ENCODE assay signal across 1 cellular context in the genomic region with DNA sequence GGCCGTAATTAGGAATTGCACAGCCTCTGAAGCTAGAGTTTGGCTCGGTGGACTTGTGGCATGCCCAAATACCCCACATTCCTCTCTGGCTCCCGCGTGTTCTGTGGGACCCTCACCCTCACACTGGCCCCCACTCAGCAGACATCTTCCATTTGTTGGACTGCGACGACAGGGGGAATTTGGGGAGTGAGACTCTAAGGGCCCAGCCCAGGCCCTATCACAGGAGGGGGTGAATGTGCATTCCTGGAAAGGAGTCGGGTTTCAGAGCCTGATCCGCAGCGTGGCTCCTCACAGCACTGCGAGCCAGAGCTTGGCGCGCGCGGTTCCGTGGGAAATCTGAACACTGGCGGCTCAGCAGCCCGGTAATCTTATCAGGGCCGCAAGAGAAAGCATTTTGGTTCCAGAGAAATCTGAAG.
A peak's percentile ranks its signal among the peaks of the same experiment; 100 is the strongest.
TF ChIP-seq lines count a peak whose summit lies in the region.

No MANE protein-coding gene starts in this region.

TF ChIP-seq in K562, 482 proteins besides CTCF, POLR2A, EP300 and RAD21 (continued from another document and continues in another):
- TF ChIP-seq, protein P1, sequence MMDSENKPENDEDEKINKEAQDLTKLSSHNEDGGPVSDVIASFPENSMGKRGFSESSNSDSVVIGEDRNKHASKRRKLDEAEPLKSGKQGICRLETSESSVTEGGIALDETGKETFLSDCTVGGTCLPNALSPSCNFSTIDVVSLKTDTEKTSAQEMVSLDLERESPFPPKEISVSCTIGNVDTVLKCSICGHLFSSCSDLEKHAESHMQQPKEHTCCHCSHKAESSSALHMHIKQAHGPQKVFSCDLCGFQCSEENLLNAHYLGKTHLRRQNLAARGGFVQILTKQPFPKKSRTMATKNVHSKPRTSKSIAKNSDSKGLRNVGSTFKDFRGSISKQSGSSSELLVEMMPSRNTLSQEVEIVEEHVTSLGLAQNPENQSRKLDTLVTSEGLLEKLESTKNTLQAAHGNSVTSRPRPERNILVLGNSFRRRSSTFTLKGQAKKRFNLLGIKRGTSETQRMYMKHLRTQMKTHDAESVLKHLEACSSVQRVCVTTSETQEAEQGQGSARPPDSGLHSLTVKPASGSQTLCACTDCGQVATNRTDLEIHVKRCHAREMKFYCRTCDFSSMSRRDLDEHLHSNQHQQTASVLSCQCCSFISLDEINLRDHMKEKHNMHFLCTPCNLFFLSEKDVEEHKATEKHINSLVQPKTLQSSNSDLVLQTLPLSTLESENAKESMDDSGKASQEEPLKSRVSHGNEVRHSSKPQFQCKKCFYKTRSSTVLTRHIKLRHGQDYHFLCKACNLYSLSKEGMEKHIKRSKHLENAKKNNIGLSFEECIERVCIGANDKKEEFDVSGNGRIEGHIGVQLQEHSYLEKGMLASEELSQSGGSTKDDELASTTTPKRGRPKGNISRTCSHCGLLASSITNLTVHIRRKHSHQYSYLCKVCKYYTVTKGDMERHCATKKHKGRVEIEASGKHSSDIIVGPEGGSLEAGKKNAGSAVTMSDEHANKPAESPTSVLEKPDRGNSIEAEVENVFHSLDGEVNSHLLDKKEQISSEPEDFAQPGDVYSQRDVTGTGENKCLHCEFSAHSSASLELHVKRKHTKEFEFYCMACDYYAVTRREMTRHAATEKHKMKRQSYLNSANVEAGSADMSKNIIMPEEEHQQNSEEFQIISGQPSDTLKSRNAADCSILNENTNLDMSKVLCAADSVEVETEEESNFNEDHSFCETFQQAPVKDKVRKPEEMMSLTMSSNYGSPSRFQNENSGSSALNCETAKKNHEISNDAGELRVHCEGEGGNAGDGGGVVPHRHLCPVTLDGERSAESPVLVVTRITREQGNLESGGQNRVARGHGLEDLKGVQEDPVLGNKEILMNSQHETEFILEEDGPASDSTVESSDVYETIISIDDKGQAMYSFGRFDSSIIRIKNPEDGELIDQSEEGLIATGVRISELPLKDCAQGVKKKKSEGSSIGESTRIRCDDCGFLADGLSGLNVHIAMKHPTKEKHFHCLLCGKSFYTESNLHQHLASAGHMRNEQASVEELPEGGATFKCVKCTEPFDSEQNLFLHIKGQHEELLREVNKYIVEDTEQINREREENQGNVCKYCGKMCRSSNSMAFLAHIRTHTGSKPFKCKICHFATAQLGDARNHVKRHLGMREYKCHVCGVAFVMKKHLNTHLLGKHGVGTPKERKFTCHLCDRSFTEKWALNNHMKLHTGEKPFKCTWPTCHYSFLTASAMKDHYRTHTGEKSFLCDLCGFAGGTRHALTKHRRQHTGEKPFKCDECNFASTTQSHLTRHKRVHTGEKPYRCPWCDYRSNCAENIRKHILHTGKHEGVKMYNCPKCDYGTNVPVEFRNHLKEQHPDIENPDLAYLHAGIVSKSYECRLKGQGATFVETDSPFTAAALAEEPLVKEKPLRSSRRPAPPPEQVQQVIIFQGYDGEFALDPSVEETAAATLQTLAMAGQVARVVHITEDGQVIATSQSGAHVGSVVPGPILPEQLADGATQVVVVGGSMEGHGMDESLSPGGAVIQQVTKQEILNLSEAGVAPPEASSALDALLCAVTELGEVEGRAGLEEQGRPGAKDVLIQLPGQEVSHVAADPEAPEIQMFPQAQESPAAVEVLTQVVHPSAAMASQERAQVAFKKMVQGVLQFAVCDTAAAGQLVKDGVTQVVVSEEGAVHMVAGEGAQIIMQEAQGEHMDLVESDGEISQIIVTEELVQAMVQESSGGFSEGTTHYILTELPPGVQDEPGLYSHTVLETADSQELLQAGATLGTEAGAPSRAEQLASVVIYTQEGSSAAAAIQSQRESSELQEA (IDR thresholded peaks at IDR 0.05; ENCODE audit: low read depth): no peak
- no peak for TF ChIP-seq ZNF77 (CRISPR knock-in tag; IDR thresholded peaks at IDR 0.05)
- TF ChIP-seq ZNF184 (CRISPR knock-in tag; IDR thresholded peaks at IDR 0.05): no peak
- TF ChIP-seq RBM17 (IDR thresholded peaks at IDR 0.05; ENCODE audit: borderline replicate concordance, low read depth, low read length): no peak
- TF ChIP-seq, protein P2, sequence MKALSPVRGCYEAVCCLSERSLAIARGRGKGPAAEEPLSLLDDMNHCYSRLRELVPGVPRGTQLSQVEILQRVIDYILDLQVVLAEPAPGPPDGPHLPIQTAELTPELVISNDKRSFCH (CRISPR knock-in tag; IDR thresholded peaks at IDR 0.05): no peak
- TF ChIP-seq, protein P2 (tag; IDR thresholded peaks at IDR 0.05): peak; percentile 53; the same call in 1 of the 2 replicates
- peak; percentile 78; the same call in 1 of the 2 replicates for TF ChIP-seq XRCC5 (IDR thresholded peaks at IDR 0.05; ENCODE audit: low read depth, low read length)
- no peak for TF ChIP-seq EZH2 (IDR thresholded peaks at IDR 0.05; ENCODE audit: borderline replicate concordance, low read depth, low read length)
- no peak for TF ChIP-seq HSF4 (CRISPR knock-in tag; IDR thresholded peaks at IDR 0.05; ENCODE audit: borderline replicate concordance)
- no peak for TF ChIP-seq ZNF197 (CRISPR knock-in tag; IDR thresholded peaks at IDR 0.05; ENCODE audit: low read depth)
- TF ChIP-seq ZNF263 (CRISPR knock-in tag; IDR thresholded peaks at IDR 0.05; ENCODE audit: borderline replicate concordance): no peak; the same call in 1 of the 2 replicates
- no peak for TF ChIP-seq HNRNPL (IDR thresholded peaks at IDR 0.05; ENCODE audit: low read depth, low read length)
- TF ChIP-seq, protein P3, sequence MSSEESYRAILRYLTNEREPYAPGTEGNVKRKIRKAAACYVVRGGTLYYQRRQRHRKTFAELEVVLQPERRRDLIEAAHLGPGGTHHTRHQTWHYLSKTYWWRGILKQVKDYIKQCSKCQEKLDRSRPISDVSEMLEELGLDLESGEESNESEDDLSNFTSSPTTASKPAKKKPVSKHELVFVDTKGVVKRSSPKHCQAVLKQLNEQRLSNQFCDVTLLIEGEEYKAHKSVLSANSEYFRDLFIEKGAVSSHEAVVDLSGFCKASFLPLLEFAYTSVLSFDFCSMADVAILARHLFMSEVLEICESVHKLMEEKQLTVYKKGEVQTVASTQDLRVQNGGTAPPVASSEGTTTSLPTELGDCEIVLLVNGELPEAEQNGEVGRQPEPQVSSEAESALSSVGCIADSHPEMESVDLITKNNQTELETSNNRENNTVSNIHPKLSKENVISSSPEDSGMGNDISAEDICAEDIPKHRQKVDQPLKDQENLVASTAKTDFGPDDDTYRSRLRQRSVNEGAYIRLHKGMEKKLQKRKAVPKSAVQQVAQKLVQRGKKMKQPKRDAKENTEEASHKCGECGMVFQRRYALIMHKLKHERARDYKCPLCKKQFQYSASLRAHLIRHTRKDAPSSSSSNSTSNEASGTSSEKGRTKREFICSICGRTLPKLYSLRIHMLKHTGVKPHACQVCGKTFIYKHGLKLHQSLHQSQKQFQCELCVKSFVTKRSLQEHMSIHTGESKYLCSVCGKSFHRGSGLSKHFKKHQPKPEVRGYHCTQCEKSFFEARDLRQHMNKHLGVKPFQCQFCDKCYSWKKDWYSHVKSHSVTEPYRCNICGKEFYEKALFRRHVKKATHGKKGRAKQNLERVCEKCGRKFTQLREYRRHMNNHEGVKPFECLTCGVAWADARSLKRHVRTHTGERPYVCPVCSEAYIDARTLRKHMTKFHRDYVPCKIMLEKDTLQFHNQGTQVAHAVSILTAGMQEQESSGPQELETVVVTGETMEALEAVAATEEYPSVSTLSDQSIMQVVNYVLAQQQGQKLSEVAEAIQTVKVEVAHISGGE (CRISPR knock-in tag; IDR thresholded peaks at IDR 0.05): peak in 1 of 3 experiments; percentile 76; a peak in 2 of 6 replicates
- no peak for TF ChIP-seq TSC22D4 (tag; IDR thresholded peaks at IDR 0.05)
- peak; percentile 82 for TF ChIP-seq MYC (IDR thresholded peaks at IDR 0.05; ENCODE audit: low read depth, low read length)
- no peak for TF ChIP-seq MYC (CRISPR knock-in tag; IDR thresholded peaks at IDR 0.05; ENCODE audit: borderline replicate concordance, low read depth)
- TF ChIP-seq ZNF23 (CRISPR knock-in tag; IDR thresholded peaks at IDR 0.05): no peak
- TF ChIP-seq, protein P4, sequence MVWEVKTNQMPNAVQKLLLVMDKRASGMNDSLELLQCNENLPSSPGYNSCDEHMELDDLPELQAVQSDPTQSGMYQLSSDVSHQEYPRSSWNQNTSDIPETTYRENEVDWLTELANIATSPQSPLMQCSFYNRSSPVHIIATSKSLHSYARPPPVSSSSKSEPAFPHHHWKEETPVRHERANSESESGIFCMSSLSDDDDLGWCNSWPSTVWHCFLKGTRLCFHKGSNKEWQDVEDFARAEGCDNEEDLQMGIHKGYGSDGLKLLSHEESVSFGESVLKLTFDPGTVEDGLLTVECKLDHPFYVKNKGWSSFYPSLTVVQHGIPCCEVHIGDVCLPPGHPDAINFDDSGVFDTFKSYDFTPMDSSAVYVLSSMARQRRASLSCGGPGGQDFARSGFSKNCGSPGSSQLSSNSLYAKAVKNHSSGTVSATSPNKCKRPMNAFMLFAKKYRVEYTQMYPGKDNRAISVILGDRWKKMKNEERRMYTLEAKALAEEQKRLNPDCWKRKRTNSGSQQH (CRISPR knock-in tag; IDR thresholded peaks at IDR 0.05): no peak
- TF ChIP-seq KDM4B (IDR thresholded peaks at IDR 0.05; ENCODE audit: borderline replicate concordance in 2 of 2, low read depth in 1 of 2): 0 out of 4 replicates have a peak, but pooled peaks of 1 of the 2 experiments have one; percentile 47
- no peak for TF ChIP-seq ILF3 (IDR thresholded peaks at IDR 0.05; ENCODE audit: borderline replicate concordance)
- TF ChIP-seq, protein P5, sequence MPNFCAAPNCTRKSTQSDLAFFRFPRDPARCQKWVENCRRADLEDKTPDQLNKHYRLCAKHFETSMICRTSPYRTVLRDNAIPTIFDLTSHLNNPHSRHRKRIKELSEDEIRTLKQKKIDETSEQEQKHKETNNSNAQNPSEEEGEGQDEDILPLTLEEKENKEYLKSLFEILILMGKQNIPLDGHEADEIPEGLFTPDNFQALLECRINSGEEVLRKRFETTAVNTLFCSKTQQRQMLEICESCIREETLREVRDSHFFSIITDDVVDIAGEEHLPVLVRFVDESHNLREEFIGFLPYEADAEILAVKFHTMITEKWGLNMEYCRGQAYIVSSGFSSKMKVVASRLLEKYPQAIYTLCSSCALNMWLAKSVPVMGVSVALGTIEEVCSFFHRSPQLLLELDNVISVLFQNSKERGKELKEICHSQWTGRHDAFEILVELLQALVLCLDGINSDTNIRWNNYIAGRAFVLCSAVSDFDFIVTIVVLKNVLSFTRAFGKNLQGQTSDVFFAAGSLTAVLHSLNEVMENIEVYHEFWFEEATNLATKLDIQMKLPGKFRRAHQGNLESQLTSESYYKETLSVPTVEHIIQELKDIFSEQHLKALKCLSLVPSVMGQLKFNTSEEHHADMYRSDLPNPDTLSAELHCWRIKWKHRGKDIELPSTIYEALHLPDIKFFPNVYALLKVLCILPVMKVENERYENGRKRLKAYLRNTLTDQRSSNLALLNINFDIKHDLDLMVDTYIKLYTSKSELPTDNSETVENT (CRISPR knock-in tag; IDR thresholded peaks at IDR 0.05): no peak
- no peak for TF ChIP-seq DNMT1 (IDR thresholded peaks at IDR 0.05)
- TF ChIP-seq ZNF75A (CRISPR knock-in tag; IDR thresholded peaks at IDR 0.05): no peak
- TF ChIP-seq, protein P6, sequence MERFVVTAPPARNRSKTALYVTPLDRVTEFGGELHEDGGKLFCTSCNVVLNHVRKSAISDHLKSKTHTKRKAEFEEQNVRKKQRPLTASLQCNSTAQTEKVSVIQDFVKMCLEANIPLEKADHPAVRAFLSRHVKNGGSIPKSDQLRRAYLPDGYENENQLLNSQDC (CRISPR knock-in tag; IDR thresholded peaks at IDR 0.05): no peak
- TF ChIP-seq, protein P7, sequence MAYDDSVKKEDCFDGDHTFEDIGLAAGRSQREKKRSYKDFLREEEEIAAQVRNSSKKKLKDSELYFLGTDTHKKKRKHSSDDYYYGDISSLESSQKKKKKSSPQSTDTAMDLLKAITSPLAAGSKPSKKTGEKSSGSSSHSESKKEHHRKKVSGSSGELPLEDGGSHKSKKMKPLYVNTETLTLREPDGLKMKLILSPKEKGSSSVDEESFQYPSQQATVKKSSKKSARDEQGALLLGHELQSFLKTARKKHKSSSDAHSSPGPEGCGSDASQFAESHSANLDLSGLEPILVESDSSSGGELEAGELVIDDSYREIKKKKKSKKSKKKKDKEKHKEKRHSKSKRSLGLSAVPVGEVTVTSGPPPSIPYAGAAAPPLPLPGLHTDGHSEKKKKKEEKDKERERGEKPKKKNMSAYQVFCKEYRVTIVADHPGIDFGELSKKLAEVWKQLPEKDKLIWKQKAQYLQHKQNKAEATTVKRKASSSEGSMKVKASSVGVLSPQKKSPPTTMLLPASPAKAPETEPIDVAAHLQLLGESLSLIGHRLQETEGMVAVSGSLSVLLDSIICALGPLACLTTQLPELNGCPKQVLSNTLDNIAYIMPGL (CRISPR knock-in tag; IDR thresholded peaks at IDR 0.05): no peak
- TF ChIP-seq ZC3H11A (IDR thresholded peaks at IDR 0.05; ENCODE audit: low read depth, low read length): no peak
- peak; percentile 76 for TF ChIP-seq SOX6 (IDR thresholded peaks at IDR 0.05)
- no peak for TF ChIP-seq ZNF124 (CRISPR knock-in tag; IDR thresholded peaks at IDR 0.05)
- TF ChIP-seq SMAD1 (IDR thresholded peaks at IDR 0.05; ENCODE audit: low read depth, low read length, partially characterized antibody): peak; percentile 50
- peak; percentile 84; the same call in 1 of the 2 replicates for TF ChIP-seq TEAD2 (tag; IDR thresholded peaks at IDR 0.05)
- TF ChIP-seq THRAP3 (IDR thresholded peaks at IDR 0.05; ENCODE audit: borderline replicate concordance): 0 out of 2 replicates have a peak, but pooled peaks have one; percentile 4
- TF ChIP-seq FOXA3 (CRISPR knock-in tag; conservative IDR thresholded peaks at IDR 0.05 in 1 of 2, IDR thresholded peaks at IDR 0.05 in 1 of 2): no peak
- TF ChIP-seq MCM7 (IDR thresholded peaks at IDR 0.05): no peak
- TF ChIP-seq PPARD (CRISPR knock-in tag; IDR thresholded peaks at IDR 0.05): no peak
- TF ChIP-seq EGR1 (conservative IDR thresholded peaks at IDR 0.05): no peak
- peak; percentile 46; the same call in 1 of the 2 replicates for TF ChIP-seq E2F3 (CRISPR knock-in tag; IDR thresholded peaks at IDR 0.05)
- no peak for TF ChIP-seq ZNF431 (CRISPR knock-in tag; IDR thresholded peaks at IDR 0.05)
- no peak for TF ChIP-seq SIN3B (IDR thresholded peaks at IDR 0.05; ENCODE audit: low read depth)
- peak; percentile 88; the same call in 1 of the 2 replicates for TF ChIP-seq PHF21A (IDR thresholded peaks at IDR 0.05; ENCODE audit: borderline replicate concordance, low read depth)
- TF ChIP-seq, protein P8, sequence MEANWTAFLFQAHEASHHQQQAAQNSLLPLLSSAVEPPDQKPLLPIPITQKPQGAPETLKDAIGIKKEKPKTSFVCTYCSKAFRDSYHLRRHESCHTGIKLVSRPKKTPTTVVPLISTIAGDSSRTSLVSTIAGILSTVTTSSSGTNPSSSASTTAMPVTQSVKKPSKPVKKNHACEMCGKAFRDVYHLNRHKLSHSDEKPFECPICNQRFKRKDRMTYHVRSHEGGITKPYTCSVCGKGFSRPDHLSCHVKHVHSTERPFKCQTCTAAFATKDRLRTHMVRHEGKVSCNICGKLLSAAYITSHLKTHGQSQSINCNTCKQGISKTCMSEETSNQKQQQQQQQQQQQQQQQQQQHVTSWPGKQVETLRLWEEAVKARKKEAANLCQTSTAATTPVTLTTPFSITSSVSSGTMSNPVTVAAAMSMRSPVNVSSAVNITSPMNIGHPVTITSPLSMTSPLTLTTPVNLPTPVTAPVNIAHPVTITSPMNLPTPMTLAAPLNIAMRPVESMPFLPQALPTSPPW (CRISPR knock-in tag; IDR thresholded peaks at IDR 0.05): peak; percentile 66
- no peak for TF ChIP-seq ZNF316 (IDR thresholded peaks at IDR 0.05)
